18 cellular contexts compared by ENCODE assay signal in the genomic region with DNA sequence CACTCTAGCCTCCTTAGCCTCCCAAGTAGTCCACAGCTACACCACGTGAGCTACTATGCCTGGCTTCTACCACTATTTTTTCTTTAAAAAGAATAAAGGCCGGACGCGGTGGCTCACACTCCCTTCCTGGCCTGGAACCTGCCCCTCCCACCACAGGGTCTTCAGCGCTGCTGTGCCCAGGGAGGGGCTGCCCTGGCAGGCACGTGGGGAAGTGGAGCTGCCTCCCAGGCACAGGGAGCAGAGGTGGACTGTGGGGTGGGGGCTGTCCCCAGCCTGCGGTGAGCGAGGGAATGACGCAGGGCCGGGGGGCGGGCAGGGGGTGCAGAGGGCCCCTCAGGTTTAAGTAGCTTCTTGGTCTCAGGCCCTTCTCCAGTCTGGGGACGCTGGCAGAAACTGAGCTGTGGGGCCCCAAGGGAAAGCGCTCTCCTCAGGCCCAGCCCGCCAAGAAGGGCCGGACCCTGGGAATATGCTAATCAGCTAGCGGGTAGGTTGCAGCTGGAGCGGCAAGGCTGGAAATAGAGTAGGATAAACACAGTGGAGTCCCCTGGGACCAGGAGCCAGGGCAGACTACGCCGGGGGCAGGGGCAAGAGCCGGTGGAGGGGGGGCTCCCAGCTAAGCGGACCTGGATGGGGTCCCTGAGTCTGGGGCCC. TPM values are rescaled to one million over a fixed set of nuclear protein-coding genes. Genes with fewer than 3 reads are reported as not detected.
DNase-seq lines count a peak whose midpoint lies in the region; ATAC-seq and TF ChIP-seq lines count a peak whose summit lies in the region.
"Had no signal": no experiment of that assay in that cellular context is flagged by ENCODE, and none has a peak within 500 bp of the region (broad histone marks: within the 10 kb centered on the region; RNA-seq: fewer than 3 reads in every experiment).

No MANE protein-coding gene starts in this region.

- no peak overlapping the region for H3K27ac Mint-ChIP-seq in endodermal cell
- H3K27ac Mint-ChIP-seq: activated naive CD8-positive, alpha-beta T cell; CD4-positive, alpha-beta T cell; stimulated activated naive CD8-positive, alpha-beta T cell treated with anti-CD3 and anti-CD28 coated beads, Interleukin-15, Interleukin-2, amounts not matched to agents 100 ng/mL and 50 ng/mL, for 24 hours had no signal

- no peak for TF ChIP-seq CTCF in endodermal cell (conservative IDR thresholded peaks at IDR 0.05)

- H3K4me3 ChIP-seq in endodermal cell (ENCODE audit: low read length) (no peak overlapping the region), stomach smooth muscle (ENCODE audit: low read length in 2 of 2) (peak overlapping the region in 1 of 2 donors; percentile 52)
- H3K4me3 ChIP-seq: GM12878, K562, SJSA1 had no signal

- H3K36me3 ChIP-seq in endodermal cell (ENCODE audit: control insufficient read depth, insufficient read depth, low read length) (peaks cover 11% of the 10 kb centered on the region), stomach smooth muscle (ENCODE audit: control insufficient read depth in 2 of 2, insufficient read depth in 2 of 2, low read length in 2 of 2) (peaks cover 7 to 11% of the 10 kb centered on the region in 2 donors)

- H3K9ac ChIP-seq in endodermal cell (ENCODE audit: extremely low read depth, low read length, poor library complexity, severe bottlenecking): no peak overlapping the region
- H3K9ac ChIP-seq in stomach smooth muscle (ENCODE audit: low read length in 2 of 2): no peak overlapping the region

- 45 to 70% methylated on average over 9 to 21 of the region's 21 CpGs for WGBS in endodermal cell (ENCODE audit: insufficient coverage in 1 of 2, insufficient read length in 1 of 2), 2 experiments

- H3K9me3 ChIP-seq in endodermal cell (ENCODE audit: control insufficient read depth, low read length) (no peaks in the 10 kb centered on the region), stomach smooth muscle (ENCODE audit: control insufficient read depth in 2 of 2, low read length in 2 of 2) (no peaks in the 10 kb centered on the region)
- H3K9me3 ChIP-seq: SJSA1 had no signal

- intact Hi-C loops in left colon (cut with DNase I, micrococcal nuclease): no loop called here

- no peaks in the 10 kb centered on the region for H3K4me1 ChIP-seq in endodermal cell (ENCODE audit: control insufficient read depth, insufficient read depth, low read length)
- peaks cover 36% of the 10 kb centered on the region for H3K4me1 ChIP-seq in stomach smooth muscle (ENCODE audit: control insufficient read depth, insufficient read depth, low read length)
- H3K4me1 ChIP-seq: SJSA1 had no signal

- ATAC-seq in left colon (peak; percentile 2), HG03039 (IDR thresholded peaks at IDR 0.05; ENCODE audit: unreplicated experiment) (no peak), HG02571 (IDR thresholded peaks at IDR 0.05; ENCODE audit: unreplicated experiment) (no peak)
- ATAC-seq: GM12878, K562 had no signal

- H3K27me3 Mint-ChIP-seq in endodermal cell (ENCODE audit: insufficient read depth): no peaks in the 10 kb centered on the region
- H3K27me3 Mint-ChIP-seq: activated naive CD8-positive, alpha-beta T cell; CD4-positive, alpha-beta T cell; stimulated activated naive CD8-positive, alpha-beta T cell treated with anti-CD3 and anti-CD28 coated beads, Interleukin-15, Interleukin-2, amounts not matched to agents 100 ng/mL and 50 ng/mL, for 24 hours had no signal

- peak overlapping the region; percentile 51 for H3K27ac ChIP-seq in endodermal cell (ENCODE audit: low read depth, low read length)
- peak overlapping the region; percentile 37 for H3K27ac ChIP-seq in stomach smooth muscle (ENCODE audit: low read length)
- H3K27ac ChIP-seq: SJSA1 had no signal

- H3K27me3 ChIP-seq in endodermal cell (ENCODE audit: control insufficient read depth, insufficient read depth, low read length, poor library complexity, severe bottlenecking) (no peaks in the 10 kb centered on the region), stomach smooth muscle (ENCODE audit: control insufficient read depth in 1 of 2, insufficient read depth in 2 of 2, low read length in 2 of 2) (no peaks in the 10 kb centered on the region)
- H3K27me3 ChIP-seq: SJSA1 had no signal

- DNase-seq in NCI-H2171 (lab: John Stamatoyannopoulos, UW) (peak; percentile 57), endodermal cell (peak; percentile 81), left colon (no peak), HCEC 1CT (no peak)
- no peak for DNase-seq in activated naive CD4-positive, alpha-beta T cell treated with Interleukin-2 at 50 U/mL for 16 hours
- DNase-seq: activated CD4-positive, alpha-beta T cell treated with anti-CD3 and anti-CD28 coated beads for 4 hours; CD4-positive, alpha-beta T cell; midbrain; NCI-H2227 treated with DMSO at 0.1 percent for 48 hours; stimulated activated CD4-positive, alpha-beta T cell treated with anti-CD3 and anti-CD28 coated beads, Interleukin-12 subunit alpha, Interleukin-12 subunit beta, amount 100 ng/mL, for 4 hours had no signal

- H3K9me3 Mint-ChIP-seq in endodermal cell: no peaks in the 10 kb centered on the region
- H3K9me3 Mint-ChIP-seq: CD4-positive, alpha-beta T cell; stimulated activated naive CD8-positive, alpha-beta T cell treated with anti-CD3 and anti-CD28 coated beads, Interleukin-15, Interleukin-2, amounts not matched to agents 100 ng/mL and 50 ng/mL, for 24 hours had no signal

- no peak overlapping the region for H3K4me3 Mint-ChIP-seq in endodermal cell
- H3K4me3 Mint-ChIP-seq: activated naive CD8-positive, alpha-beta T cell; CD4-positive, alpha-beta T cell; stimulated activated naive CD8-positive, alpha-beta T cell treated with anti-CD3 and anti-CD28 coated beads, Interleukin-15, Interleukin-2, amounts not matched to agents 100 ng/mL and 50 ng/mL, for 24 hours had no signal

- H3K36me3 Mint-ChIP-seq in endodermal cell (ENCODE audit: low read depth): peaks cover 23% of the 10 kb centered on the region

- H3K4me1 Mint-ChIP-seq in endodermal cell: no peaks in the 10 kb centered on the region

RNA-seq across cellular contexts. Expression of gene TIMM22, which starts 46.8 kb away (rescaled TPM):
- 10 to 100 TPM; 13.6 to 14.6 TPM for total RNA-seq in endodermal cell
- polyA plus RNA-seq in endodermal cell (2013, experiment 1 of 2): 13.7 TPM
- polyA plus RNA-seq in endodermal cell (2013, experiment 2 of 2): 11.9 TPM
- total RNA-seq in left colon: 1 to 10 TPM; 8.2 to 9.0 TPM

Comparison
In these comparisons a context has a peak if more than half of its experiments do, and no peak if none do; other contexts are left out.
1. DNase-seq: peak in NCI-H2171 (single experiment) and endodermal cell (single experiment); none in left colon (0 of 2), activated naive CD4-positive, alpha-beta T cell treated with Interleukin-2 at 50 U/mL for 16 hours (single experiment) and HCEC 1CT (single experiment).